ENCODE assay signal across 8 cellular contexts in genomic region chr19:47230122-47230920, GRCh38. TPM values are rescaled to one million over a fixed set of nuclear protein-coding genes. Genes with fewer than 3 reads are reported as not detected.
DNase-seq lines count a peak whose midpoint lies in the region; ATAC-seq lines count a peak whose summit lies in the region.

No MANE protein-coding gene starts in this region.

- DNase-seq in HuH-7 (ENCODE audit: low spot score) (peak; percentile 67), ecto neural progenitor cell (ENCODE audit: low spot score) (peak; percentile 86), lung microvascular endothelial cell (ENCODE audit: low read depth in 2 of 2) (peak; percentile 62 to 71), NCI-H345 (lab: John Stamatoyannopoulos, UW) (no peak)
- DNase-seq in activated CD4-positive, alpha-beta T cell treated with anti-CD3 and anti-CD28 coated beads for 48 hours = peak; percentile 86
- DNase-seq in stimulated activated CD8-positive, alpha-beta memory T cell treated with anti-CD3 and anti-CD28 coated beads, Interleukin-12 subunit alpha, Interleukin-12 subunit beta, amount 100 ng/mL, for 1 hour (ENCODE audit: low read depth) = peak; percentile 69

- H3K4me3 ChIP-seq in GM08714 (ENCODE audit: low read length) = peak overlapping the region; percentile 73

- no peak for ATAC-seq in GM19397 (IDR thresholded peaks at IDR 0.05; ENCODE audit: unreplicated experiment)

RNA-seq across cellular contexts. Expression of gene BBC3, which starts 0.7 kb away (rescaled TPM):
- total RNA-seq in lung microvascular endothelial cell = 16.5 and 21.4 TPM in 2 replicates

RNA-seq across cellular contexts. Expression of gene CCDC9, which starts 26.0 kb away (rescaled TPM):
- 3.3 and 4.6 TPM in 2 replicates for total RNA-seq in lung microvascular endothelial cell

RNA-seq across cellular contexts. Expression of gene INAFM1, which starts 44.4 kb away (rescaled TPM):
- 0.65 and 1.2 TPM in 2 replicates for total RNA-seq in lung microvascular endothelial cell
